ENCODE assay signal across 32 cellular contexts in genomic region chr1:111882986-111883560, GRCh38.
A peak's percentile ranks its signal among the peaks of the same experiment; 100 is the strongest.
DNase-seq lines count a peak whose midpoint lies in the region; ATAC-seq and TF ChIP-seq lines count a peak whose summit lies in the region.
"Had no signal": no experiment of that assay in that cellular context is flagged by ENCODE, and none has a peak within 500 bp of the region (broad histone marks: within the 10 kb centered on the region; RNA-seq: fewer than 3 reads in every experiment).

No MANE protein-coding gene starts in this region.

- H3K4me1 ChIP-seq in BLaER1 (peaks cover 9% of the 10 kb centered on the region; the same call in 1 of the 2 replicates), A673 (ENCODE audit: insufficient read depth, low read length, poor library complexity, severe bottlenecking) (no peaks in the 10 kb centered on the region)

- ATAC-seq in HG03378 (IDR thresholded peaks at IDR 0.05; ENCODE audit: unreplicated experiment) (no peak), HG03196 (IDR thresholded peaks at IDR 0.05; ENCODE audit: unreplicated experiment) (no peak)
- ATAC-seq: left lobe of liver, T-cell had no signal

- H3K27ac ChIP-seq in BLaER1: no peak overlapping the region
- H3K27ac ChIP-seq in A673 (ENCODE audit: low read depth, low read length, poor library complexity, severe bottlenecking): no peak overlapping the region
- H3K27ac ChIP-seq: HL-60, neutrophil, prostate gland, stomach, tibial artery had no signal

- no peak overlapping the region for H3K9ac ChIP-seq in BLaER1

- peaks cover 12% of the 10 kb centered on the region for H3K4me1 Mint-ChIP-seq in nephron progenitor cell
- H3K4me1 Mint-ChIP-seq in CD14-positive monocyte: no peaks in the 10 kb centered on the region

- H4K20me1 ChIP-seq in BLaER1: no peaks in the 10 kb centered on the region

- H3K4me2 ChIP-seq in BLaER1: peak overlapping the region; percentile 11; the same call in 1 of the 2 replicates

- BruUV-seq in A673 (replicated peaks; lab: Mats Ljungman, UMichigan): no TSS peak

- H3K27me3 ChIP-seq in BLaER1 (no peaks in the 10 kb centered on the region), A673 (replicated peaks; ENCODE audit: insufficient read depth, low read depth, low read length, poor library complexity) (peaks cover 49% of the 10 kb centered on the region)
- H3K27me3 ChIP-seq: sigmoid colon had no signal

- TF ChIP-seq CTCF in nephron progenitor cell (IDR thresholded peaks at IDR 0.05): no peak
- no peak for TF ChIP-seq CTCF in A673 (conservative IDR thresholded peaks at IDR 0.05; ENCODE audit: low read depth, low read length)
- no peak for TF ChIP-seq CTCF in CD14-positive monocyte (IDR thresholded peaks at IDR 0.05)

- peak overlapping the region; percentile 23 for H3K27ac Mint-ChIP-seq in nephron progenitor cell
- H3K27ac Mint-ChIP-seq in CD14-positive monocyte: no peak overlapping the region
- H3K27ac Mint-ChIP-seq: activated B cell treated with CpG ODN at 0.5 μM for 24 hours; activated naive CD8-positive, alpha-beta T cell; B cell; CD8-positive, alpha-beta memory T cell; T-cell had no signal

- H3K9me3 ChIP-seq in BLaER1 (no peaks in the 10 kb centered on the region), A673 (ENCODE audit: low read depth, low read length, poor library complexity, severe bottlenecking) (no peaks in the 10 kb centered on the region)
- H3K9me3 ChIP-seq: neutrophil, prostate gland, sigmoid colon, stomach, tibial artery had no signal

- peaks cover 14% of the 10 kb centered on the region for H3K27me3 Mint-ChIP-seq in nephron progenitor cell (ENCODE audit: low read depth, poor library complexity)
- H3K27me3 Mint-ChIP-seq in CD14-positive monocyte (ENCODE audit: low read depth in 3 of 3): peaks cover 0 to 9% (median 5%) of the 10 kb centered on the region in 3 donors

- CTCF ChIA-PET in A673 (lab: Charles Lee): no interaction called here

- H3K4me3 ChIP-seq in BLaER1 (no peak overlapping the region), A673 (ENCODE audit: low read depth, low read length, poor library complexity, severe bottlenecking) (no peak overlapping the region)
- H3K4me3 ChIP-seq: prostate gland, sigmoid colon, stomach, tibial artery had no signal

- H3K4me3 Mint-ChIP-seq in nephron progenitor cell: no peak overlapping the region
- H3K4me3 Mint-ChIP-seq in CD14-positive monocyte: no peak overlapping the region
- H3K4me3 Mint-ChIP-seq: activated B cell treated with CpG ODN at 0.5 μM for 24 hours; activated naive CD8-positive, alpha-beta T cell; B cell; CD8-positive, alpha-beta memory T cell; T-cell had no signal

- POLR2A ChIA-PET in A673 (lab: Charles Lee; ENCODE audit: low non-redundant PET): no interaction called here

- DNase-seq in NCI-H1092 (lab: John Stamatoyannopoulos, UW) (peak; percentile 39), amniotic epithelial cell (ENCODE audit: low read depth) (peak; percentile 63), nephron progenitor cell (no peak), A673 (ENCODE audit: low spot score) (no peak), CD14-positive monocyte (ENCODE audit: low spot score) (no peak)
- DNase-seq: activated B cell treated with CpG ODN at 0.5 μM for 24 hours; activated CD4-positive, alpha-beta T cell treated with anti-CD3 and anti-CD28 coated beads, Interleukin-2, amount 50 U/mL, for 1 hour; activated effector memory CD4-positive, alpha-beta T cell treated with anti-CD3 and anti-CD28 coated beads, Interleukin-2, amount 50 U/mL, for 16 hours; activated T-cell treated with anti-CD3 and anti-CD28 coated beads, Interleukin-2, amount 50 U/mL, for 1 hour; aorta; CD8-positive, alpha-beta memory T cell; DMS153; H7; Kasumi-1; mesenchymal stem cell; NCI-H1694; NCI-H69; RPMI8226; sigmoid colon; stimulated activated CD4-positive, alpha-beta T cell treated with anti-CD3 and anti-CD28 coated beads, Interleukin-4, amount 100 ng/mL, for 1 hour; stomach; T-cell; tibial artery had no signal

- H3K36me3 ChIP-seq in BLaER1 (no peaks in the 10 kb centered on the region), A673 (ENCODE audit: insufficient read depth, low read length, poor library complexity, severe bottlenecking) (no peaks in the 10 kb centered on the region)
- H3K36me3 ChIP-seq: neutrophil, prostate gland, sigmoid colon, stomach, tibial artery had no signal

- no peaks in the 10 kb centered on the region for H3K9me3 Mint-ChIP-seq in nephron progenitor cell
- H3K9me3 Mint-ChIP-seq in CD14-positive monocyte: peaks cover 0 to under 1% (median 0%) of the 10 kb centered on the region in 7 donors
- H3K9me3 Mint-ChIP-seq: activated B cell treated with CpG ODN at 0.5 μM for 24 hours; CD8-positive, alpha-beta memory T cell; T-cell had no signal

- H3K36me3 Mint-ChIP-seq in nephron progenitor cell (ENCODE audit: low read depth) (no peaks in the 10 kb centered on the region), CD14-positive monocyte (no peaks in the 10 kb centered on the region)
- H3K36me3 Mint-ChIP-seq: activated naive CD8-positive, alpha-beta T cell; CD8-positive, alpha-beta memory T cell; T-cell had no signal

- intact Hi-C loops in A673 (cut with micrococcal nuclease; ENCODE audit: unreplicated experiment) (no loop called here), CD14-positive monocyte (cut with micrococcal nuclease) (no loop called here)

Comparison
In these comparisons a context has a peak if more than half of its experiments do, and no peak if none do; other contexts are left out.
1. DNase-seq: peak in NCI-H1092 (single experiment) and amniotic epithelial cell (single experiment); none in nephron progenitor cell (single experiment), A673 (single experiment) and CD14-positive monocyte (single experiment).